In genomic region chr14:73133795-73134194, GRCh38 we compare ENCODE assay signal across 23 cellular contexts.
"Had no signal": no experiment of that assay in that cellular context is flagged by ENCODE, and none has a peak within 500 bp of the region (broad histone marks: within the 10 kb centered on the region; RNA-seq: fewer than 3 reads in every experiment).

No MANE protein-coding gene starts in this region.

- ATAC-seq: activated T-cell treated with anti-CD3 and anti-CD28 coated beads, Interleukin-2, amount 50 U/mL, for 4 hours; activated T-helper 17 cell treated with anti-CD3 and anti-CD28 coated beads, Interleukin-2, amount 50 U/mL, for 72 hours; left lung; psoas muscle; stimulated activated effector memory CD8-positive, alpha-beta T cell treated with anti-CD3 and anti-CD28 coated beads, Interleukin-12 subunit alpha, Interleukin-12 subunit beta, amount 100 ng/mL, for 72 hours; stimulated activated naive CD8-positive, alpha-beta T cell treated with anti-CD3 and anti-CD28 coated beads, Interleukin-15, amount 100 ng/mL, for 72 hours had no signal

- DNase-seq: activated CD4-positive, alpha-beta memory T cell treated with anti-CD3 and anti-CD28 coated beads for 36 hours; activated CD4-positive, alpha-beta T cell treated with anti-CD3 and anti-CD28 coated beads, Interleukin-2, amount 10 ng/mL, durations not matched to agents 24 days and 14 days; activated CD4-positive, CD25-positive, alpha-beta regulatory T cell treated with anti-CD3 and anti-CD28 coated beads, Interleukin-2, amount 50 U/mL, for 72 hours; activated gamma-delta T cell treated with Interleukin-2 at 50 U/mL for 16 hours; activated naive CD4-positive, alpha-beta T cell treated with anti-CD3 and anti-CD28 coated beads, Interleukin-2, amount 50 U/mL, for 16 hours; activated T-cell treated with anti-CD3 and anti-CD28 coated beads, Interleukin-2, amount 50 U/mL, for 4 hours; dermis blood vessel endothelial cell; effector CD4-positive, alpha-beta T cell; esophagus squamous epithelium; left lung; occipital lobe; psoas muscle; sigmoid colon; small intestine; stimulated activated CD4-positive, alpha-beta T cell treated with anti-CD3 and anti-CD28 coated beads, Interleukin-4, amount 100 ng/mL, for 24 hours; stimulated activated naive CD8-positive, alpha-beta T cell treated with anti-CD3 and anti-CD28 coated beads, Interleukin-15, amount 100 ng/mL, for 72 hours; substantia nigra; T1000; upper lobe of left lung had no signal

- H3K4me3 Mint-ChIP-seq: activated CD4-positive, alpha-beta memory T cell treated with anti-CD3 and anti-CD28 coated beads for 36 hours; activated CD4-positive, alpha-beta T cell treated with anti-CD3 and anti-CD28 coated beads, Interleukin-2, amount 10 ng/mL, durations not matched to agents 24 days and 14 days; activated T-cell treated with anti-CD3 and anti-CD28 coated beads, Interleukin-2, amount 50 U/mL, for 4 hours; activated T-helper 17 cell treated with anti-CD3 and anti-CD28 coated beads, Interleukin-2, amount 50 U/mL, for 72 hours; central memory CD8-positive, alpha-beta T cell; stimulated activated effector memory CD8-positive, alpha-beta T cell treated with anti-CD3 and anti-CD28 coated beads, Interleukin-12 subunit alpha, Interleukin-12 subunit beta, amount 100 ng/mL, for 72 hours; stimulated activated naive CD8-positive, alpha-beta T cell treated with anti-CD3 and anti-CD28 coated beads, Interleukin-15, amount 100 ng/mL, for 72 hours; T-helper 1 cell treated with Interleukin-12 subunit alpha and Interleukin-12 subunit beta and Interleukin-4 antibody, amounts not matched to agents 30 μg/mL and 1 μg/mL, for 36 hours had no signal

- H3K27ac Mint-ChIP-seq: activated CD4-positive, alpha-beta memory T cell treated with anti-CD3 and anti-CD28 coated beads for 36 hours; activated CD4-positive, alpha-beta T cell treated with anti-CD3 and anti-CD28 coated beads, Interleukin-2, amount 10 ng/mL, durations not matched to agents 24 days and 14 days; activated T-helper 17 cell treated with anti-CD3 and anti-CD28 coated beads, Interleukin-2, amount 50 U/mL, for 72 hours; stimulated activated effector memory CD8-positive, alpha-beta T cell treated with anti-CD3 and anti-CD28 coated beads, Interleukin-12 subunit alpha, Interleukin-12 subunit beta, amount 100 ng/mL, for 72 hours had no signal

- H3K27me3 Mint-ChIP-seq: activated CD4-positive, alpha-beta memory T cell treated with anti-CD3 and anti-CD28 coated beads for 36 hours; activated CD4-positive, alpha-beta T cell treated with anti-CD3 and anti-CD28 coated beads, Interleukin-2, amount 10 ng/mL, durations not matched to agents 24 days and 14 days; activated T-helper 17 cell treated with anti-CD3 and anti-CD28 coated beads, Interleukin-2, amount 50 U/mL, for 72 hours; central memory CD8-positive, alpha-beta T cell; stimulated activated naive CD8-positive, alpha-beta T cell treated with anti-CD3 and anti-CD28 coated beads, Interleukin-15, amount 100 ng/mL, for 72 hours had no signal
